In genomic region chr1:39854738-39855137, GRCh38 we compare ENCODE assay signal across 23 cellular contexts. TPM values are rescaled to one million over a fixed set of nuclear protein-coding genes. Genes with fewer than 3 reads are reported as not detected.
A peak's percentile ranks its signal among the peaks of the same experiment; 100 is the strongest.
DNase-seq lines count a peak whose midpoint lies in the region; ATAC-seq and TF ChIP-seq lines count a peak whose summit lies in the region.
"Had no signal": no experiment of that assay in that cellular context is flagged by ENCODE, and none has a peak within 500 bp of the region (broad histone marks: within the 10 kb centered on the region; RNA-seq: fewer than 3 reads in every experiment).

No MANE protein-coding gene starts in this region.

- intact Hi-C loops in activated CD4-positive, alpha-beta T cell treated with anti-CD3 and anti-CD28 coated beads, Interleukin-2, amount 10 ng/mL, durations not matched to agents 24 days and 14 days (cut with micrococcal nuclease): no loop called here

- H3K4me2 ChIP-seq in MM.1S (ENCODE audit: low read depth, low read length): peak overlapping the region; percentile 1; the same call in 1 of the 2 replicates
- H3K4me2 ChIP-seq: BLaER1 treated with 17β-estradiol and CSF1 and Interleukin-3, amounts not matched to agents 10 nM and 100 nM had no signal

- H3K27ac ChIP-seq in MM.1S (ENCODE audit: low read length): no peak overlapping the region
- H3K27ac ChIP-seq: BLaER1 treated with 17β-estradiol and CSF1 and Interleukin-3, amounts not matched to agents 10 nM and 100 nM had no signal

- H2AFZ ChIP-seq in MM.1S (ENCODE audit: low read length): no peak overlapping the region

- no peak overlapping the region for H3K9ac ChIP-seq in MM.1S (ENCODE audit: low read length)
- H3K9ac ChIP-seq: BLaER1 treated with 17β-estradiol and CSF1 and Interleukin-3, amounts not matched to agents 10 nM and 100 nM had no signal

- H3K79me2 ChIP-seq in MM.1S (ENCODE audit: low read length): peaks cover 62% of the 10 kb centered on the region

- no peak for ATAC-seq in HG03175 (IDR thresholded peaks at IDR 0.05; ENCODE audit: unreplicated experiment)
- ATAC-seq: K562, PC-3 had no signal

- no peaks in the 10 kb centered on the region for H4K20me1 ChIP-seq in MM.1S (ENCODE audit: insufficient read depth, low read length)

- no peak for DNase-seq in activated CD4-positive, alpha-beta T cell treated with anti-CD3 and anti-CD28 coated beads, Interleukin-2, amount 10 ng/mL, durations not matched to agents 24 days and 14 days
- DNase-seq in activated CD4-positive, alpha-beta T cell treated with anti-CD3 and anti-CD28 coated beads, Interleukin-2, amount 50 U/mL, for 4 hours: no peak
- DNase-seq in stimulated activated CD4-positive, alpha-beta T cell treated with anti-CD3 and anti-CD28 coated beads, Interleukin-12 subunit alpha, Interleukin-12 subunit beta, amount 100 ng/mL, for 4 hours: peak; percentile 13
- DNase-seq in stimulated activated CD4-positive, alpha-beta T cell treated with anti-CD3 and anti-CD28 coated beads, Interleukin-4, amount 100 ng/mL, for 4 hours: no peak
- no peak for DNase-seq in MM.1S
- peak; percentile 31 for DNase-seq in stimulated activated CD8-positive, alpha-beta memory T cell treated with anti-CD3 and anti-CD28 coated beads, Interleukin-4, amount 100 ng/mL, for 48 hours
- DNase-seq: AML-193; CD4-positive, alpha-beta memory T cell; COR-L47; DMS53; Kasumi-1; MV-4-11; NCI-H1105; NCI-H146; NCI-H1930; NCI-H446 treated with DMSO at 0.1 percent for 48 hours; NCI-H526; NCI-H82; NK-92 treated with Interleukin-12 subunit alpha and Interleukin-12 subunit beta, amount 100 ng/mL, for 24 hours; PC-3 had no signal

- H3K9me3 ChIP-seq in MM.1S (replicated peaks; ENCODE audit: insufficient read depth, low read length): no peaks in the 10 kb centered on the region
- H3K9me3 ChIP-seq: BLaER1 treated with 17β-estradiol and CSF1 and Interleukin-3, amounts not matched to agents 10 nM and 100 nM had no signal

- H3K36me3 ChIP-seq in MM.1S (replicated peaks; ENCODE audit: insufficient read depth, low read length): 0 out of 2 replicates have a peak, but pooled peaks cover 4% of the 10 kb centered on the region

- H3K4me3 Mint-ChIP-seq in activated CD4-positive, alpha-beta T cell treated with anti-CD3 and anti-CD28 coated beads, Interleukin-2, amount 10 ng/mL, durations not matched to agents 24 days and 14 days: no peak overlapping the region
- H3K4me3 Mint-ChIP-seq: CD4-positive, alpha-beta memory T cell had no signal

- H3K27me3 Mint-ChIP-seq in activated CD4-positive, alpha-beta T cell treated with anti-CD3 and anti-CD28 coated beads, Interleukin-2, amount 10 ng/mL, durations not matched to agents 24 days and 14 days: no peaks in the 10 kb centered on the region
- H3K27me3 Mint-ChIP-seq: CD4-positive, alpha-beta memory T cell had no signal

- H3K27me3 ChIP-seq in MM.1S (replicated peaks; ENCODE audit: insufficient read depth, low read length): no peaks in the 10 kb centered on the region
- H3K27me3 ChIP-seq: BLaER1 treated with 17β-estradiol and CSF1 and Interleukin-3, amounts not matched to agents 10 nM and 100 nM had no signal

- no peak overlapping the region for H3K4me3 ChIP-seq in MM.1S (ENCODE audit: low read length)
- H3K4me3 ChIP-seq: BLaER1 treated with 17β-estradiol and CSF1 and Interleukin-3, amounts not matched to agents 10 nM and 100 nM; K562 had no signal

- H3F3A ChIP-seq in MM.1S (ENCODE audit: insufficient read depth, low read length): peaks cover 5% of the 10 kb centered on the region; the same call in 1 of the 2 replicates

- H3K36me3 Mint-ChIP-seq in activated CD4-positive, alpha-beta T cell treated with anti-CD3 and anti-CD28 coated beads, Interleukin-2, amount 10 ng/mL, durations not matched to agents 24 days and 14 days (ENCODE audit: low read depth): peaks cover 33% of the 10 kb centered on the region

- peaks cover 18% of the 10 kb centered on the region; the same call in 1 of the 2 replicates for H3K4me1 ChIP-seq in MM.1S (ENCODE audit: low read length)

- peak overlapping the region; percentile 29 for H3K27ac Mint-ChIP-seq in activated CD4-positive, alpha-beta T cell treated with anti-CD3 and anti-CD28 coated beads, Interleukin-2, amount 10 ng/mL, durations not matched to agents 24 days and 14 days

- H3K4me1 Mint-ChIP-seq in activated CD4-positive, alpha-beta T cell treated with anti-CD3 and anti-CD28 coated beads, Interleukin-2, amount 10 ng/mL, durations not matched to agents 24 days and 14 days: peaks cover 7% of the 10 kb centered on the region

- no peaks in the 10 kb centered on the region for H3K9me2 ChIP-seq in MM.1S (replicated peaks; ENCODE audit: insufficient read depth, low read length)

- H3K9me3 Mint-ChIP-seq in activated CD4-positive, alpha-beta T cell treated with anti-CD3 and anti-CD28 coated beads, Interleukin-2, amount 10 ng/mL, durations not matched to agents 24 days and 14 days: no peaks in the 10 kb centered on the region
- H3K9me3 Mint-ChIP-seq: CD4-positive, alpha-beta memory T cell had no signal

- no peak for TF ChIP-seq CTCF in MM.1S (IDR thresholded peaks at IDR 0.05; ENCODE audit: low read length)

RNA-seq across cellular contexts. Expression of gene TRIT1, which starts 28.6 kb away (rescaled TPM):
- total RNA-seq in activated CD4-positive, alpha-beta T cell treated with anti-CD3 and anti-CD28 coated beads, Interleukin-2, amount 10 ng/mL, durations not matched to agents 24 days and 14 days: 28.2 and 28.4 TPM in 2 replicates

RNA-seq across cellular contexts. Expression of gene MYCL, which starts 47.0 kb away (rescaled TPM):
- total RNA-seq in activated CD4-positive, alpha-beta T cell treated with anti-CD3 and anti-CD28 coated beads, Interleukin-2, amount 10 ng/mL, durations not matched to agents 24 days and 14 days: 0.42 and 0.57 TPM in 2 replicates

Comparison
In these comparisons a context has a peak if more than half of its experiments do, and no peak if none do; other contexts are left out.
1. DNase-seq: peak in stimulated activated CD4-positive, alpha-beta T cell treated with anti-CD3 and anti-CD28 coated beads, Interleukin-12 subunit alpha, Interleukin-12 subunit beta, amount 100 ng/mL, for 4 hours (single experiment) and stimulated activated CD8-positive, alpha-beta memory T cell treated with anti-CD3 and anti-CD28 coated beads, Interleukin-4, amount 100 ng/mL, for 48 hours (single experiment); none in activated CD4-positive, alpha-beta T cell treated with anti-CD3 and anti-CD28 coated beads, Interleukin-2, amount 10 ng/mL, durations not matched to agents 24 days and 14 days (single experiment), activated CD4-positive, alpha-beta T cell treated with anti-CD3 and anti-CD28 coated beads, Interleukin-2, amount 50 U/mL, for 4 hours (0 of 2), stimulated activated CD4-positive, alpha-beta T cell treated with anti-CD3 and anti-CD28 coated beads, Interleukin-4, amount 100 ng/mL, for 4 hours (0 of 2) and MM.1S (single experiment).